Comparison of ENCODE assay signal across 8 cellular contexts in genomic region chr15:69760890-69761568, GRCh38.
A peak's percentile ranks its signal among the peaks of the same experiment; 100 is the strongest.
DNase-seq lines count a peak whose midpoint lies in the region; ATAC-seq, FAIRE-seq and TF ChIP-seq lines count a peak whose summit lies in the region.

No MANE protein-coding gene starts in this region.

- in situ Hi-C loops in Caki2 (cut with HindIII; ENCODE audit: low pct_unique_long_range_greater_than_20kb, low sequenced_read_pairs): no loop called here
- in situ Hi-C loops in G401 (cut with HindIII; ENCODE audit: low sequenced_read_pairs): no loop called here

- TF ChIP-seq CTCF in smooth muscle cell (IDR thresholded peaks at IDR 0.05; ENCODE audit: borderline replicate concordance, insufficient read depth, poor library complexity, severe bottlenecking): no peak

- no peaks in the 10 kb centered on the region for H3K9me3 ChIP-seq in smooth muscle cell (replicated peaks; ENCODE audit: low read depth)

- WGBS in smooth muscle cell (ENCODE audit: low lambda C conversion rate): 49% methylated on average over 7 of the region's 7 CpGs

- H3K27ac ChIP-seq in smooth muscle cell (ENCODE audit: low read depth): peak overlapping the region; percentile 97

- ATAC-seq in HG02763 (IDR thresholded peaks at IDR 0.05; ENCODE audit: unreplicated experiment): peak; percentile 51
- ATAC-seq in left lobe of liver: no peak

- FAIRE-seq in RCC 7860 (lab: Jason Lieb, UNC): peak; percentile 71

- no peaks in the 10 kb centered on the region for H3K27me3 ChIP-seq in smooth muscle cell (ENCODE audit: low read depth)

- H3K4me2 ChIP-seq in smooth muscle cell: peak overlapping the region; percentile 52

- H4K20me1 ChIP-seq in smooth muscle cell (ENCODE audit: low read depth): no peaks in the 10 kb centered on the region

- no peaks in the 10 kb centered on the region for H3K79me2 ChIP-seq in smooth muscle cell (ENCODE audit: low read depth)

- DNase-seq in Caki2 (ENCODE audit: low read depth) (peak; percentile 96), RCC 7860 (ENCODE audit: low spot score) (peak; percentile 91), activated T-helper 1 cell treated with Interleukin-2 at 50 U/mL for 16 hours (ENCODE audit: low read depth) (peak; percentile 70), foreskin melanocyte (peak; percentile 99), smooth muscle cell (lab: John Stamatoyannopoulos, UW; ENCODE audit: unreplicated experiment) (peak; percentile 28), left lobe of liver (ENCODE audit: low spot score) (no peak), G401 (ENCODE audit: low spot score) (no peak)

- H2AFZ ChIP-seq in smooth muscle cell (ENCODE audit: low read depth): no peak overlapping the region

- no peak overlapping the region for H3K4me3 ChIP-seq in smooth muscle cell

- no peak overlapping the region for H3K9ac ChIP-seq in smooth muscle cell (ENCODE audit: low read depth)

- H3F3A ChIP-seq in smooth muscle cell (ENCODE audit: low read depth): peaks cover 42% of the 10 kb centered on the region

- no peaks in the 10 kb centered on the region for H3K36me3 ChIP-seq in smooth muscle cell (ENCODE audit: low read depth)

- H3K4me1 ChIP-seq in smooth muscle cell (ENCODE audit: low read depth): peaks cover 12% of the 10 kb centered on the region

Comparison
In these comparisons a context has a peak if more than half of its experiments do, and no peak if none do; other contexts are left out.
1. DNase-seq: peak in Caki2 (single experiment), RCC 7860 (single experiment), activated T-helper 1 cell treated with Interleukin-2 at 50 U/mL for 16 hours (single experiment), foreskin melanocyte (single experiment) and smooth muscle cell (single experiment); none in left lobe of liver (single experiment) and G401 (single experiment).